Comparison of ENCODE assay signal across 10 cellular contexts in the genomic region with DNA sequence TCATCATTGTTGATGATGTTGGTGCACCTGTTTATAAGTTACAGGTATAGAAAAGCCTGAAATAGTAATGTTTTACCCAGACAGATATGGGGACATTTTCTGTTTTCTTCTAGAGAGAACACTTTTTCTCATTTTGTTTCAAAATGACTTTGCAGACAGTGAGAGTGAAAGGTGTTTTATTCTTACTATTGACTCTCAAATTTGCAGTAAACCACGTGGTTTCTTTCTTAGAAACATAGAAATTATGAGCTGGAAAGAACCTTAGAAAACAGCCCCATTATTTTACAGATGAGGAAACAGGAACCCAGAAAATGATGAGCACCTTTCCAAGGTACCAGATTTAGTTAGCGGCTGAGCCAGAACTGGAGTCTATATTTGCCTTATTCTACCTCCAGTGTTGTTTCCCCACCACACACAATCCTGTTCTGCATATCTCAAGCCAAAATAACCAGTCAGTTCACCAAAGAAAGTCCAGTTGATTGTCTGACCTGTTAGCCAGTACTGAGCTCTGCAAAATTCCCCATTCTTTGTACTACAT.
DNase-seq lines count a peak whose midpoint lies in the region; ATAC-seq and TF ChIP-seq lines count a peak whose summit lies in the region.
"Had no signal": no experiment of that assay in that cellular context is flagged by ENCODE, and none has a peak within 500 bp of the region (broad histone marks: within the 10 kb centered on the region; RNA-seq: fewer than 3 reads in every experiment).

No MANE protein-coding gene starts in this region.

- ATAC-seq in activated CD4-positive, alpha-beta T cell treated with anti-CD3 and anti-CD28 coated beads for 36 hours: peak; percentile 90
- peak; percentile 95 for ATAC-seq in GM21447 (IDR thresholded peaks at IDR 0.05; ENCODE audit: unreplicated experiment)
- peak; percentile 79 for ATAC-seq in HG03097 (IDR thresholded peaks at IDR 0.05; ENCODE audit: low FRiP score, unreplicated experiment)
- peak; percentile 60 for ATAC-seq in activated naive CD8-positive, alpha-beta T cell treated with anti-CD3 and anti-CD28 coated beads, Interleukin-2, amount 10 ng/mL, durations not matched to agents 7 days and 5 days (ENCODE audit: low read depth)

- TF ChIP-seq CTCF in endothelial cell (IDR thresholded peaks at IDR 0.05; ENCODE audit: unreplicated experiment) (no peak), brain microvascular endothelial cell (IDR thresholded peaks at IDR 0.05; ENCODE audit: low read depth, low read length, missing control alignments) (no peak)

- in situ Hi-C loops in brain microvascular endothelial cell (cut with HindIII; ENCODE audit: low pct_ligation_motif_present, low sequenced_read_pairs): no loop called here

- CTCF ChIA-PET in activated CD4-positive, alpha-beta T cell treated with anti-CD3 and anti-CD28 coated beads for 36 hours (lab: Charles Lee): interaction anchor here (0.9 to 1.7 kb wide), 4 partner anchors 8 to 21 kb away, joined by 3 to 11 read pairs (median 5); no protein-coding TSS in a partner anchor

- H3K4me1 Mint-ChIP-seq in activated CD4-positive, alpha-beta T cell treated with anti-CD3 and anti-CD28 coated beads for 36 hours: peaks cover 40% of the 10 kb centered on the region
- peaks cover 32% of the 10 kb centered on the region for H3K4me1 Mint-ChIP-seq in activated naive CD8-positive, alpha-beta T cell treated with anti-CD3 and anti-CD28 coated beads, Interleukin-2, amount 10 ng/mL, durations not matched to agents 7 days and 5 days
- H3K4me1 Mint-ChIP-seq in endothelial cell (ENCODE audit: unreplicated experiment): peaks cover 4% of the 10 kb centered on the region

- H3K4me3 ChIP-seq in brain microvascular endothelial cell (ENCODE audit: low read depth, low read length): no peak overlapping the region
- H3K4me3 ChIP-seq: dorsolateral prefrontal cortex, suprapubic skin had no signal

- POLR2A ChIA-PET in activated CD4-positive, alpha-beta T cell treated with anti-CD3 and anti-CD28 coated beads for 36 hours (lab: Charles Lee): interaction anchor here (0.6 to 1.0 kb wide), 2 partner anchors 243 to 252 kb away, joined by 3 read pairs; no protein-coding TSS in a partner anchor
- POLR2A ChIA-PET in activated naive CD8-positive, alpha-beta T cell treated with anti-CD3 and anti-CD28 coated beads, Interleukin-2, amount 10 ng/mL, durations not matched to agents 7 days and 5 days (lab: Charles Lee): interaction anchor here (1.2 kb wide), 1 partner anchor 139 kb away, joined by 3 read pairs; the partner anchor contains the start of gene AHR

- H3K27ac ChIP-seq in brain microvascular endothelial cell: no peak overlapping the region
- H3K27ac ChIP-seq: dorsolateral prefrontal cortex, suprapubic skin had no signal

- H3K9me3 Mint-ChIP-seq in activated CD4-positive, alpha-beta T cell treated with anti-CD3 and anti-CD28 coated beads for 36 hours (ENCODE audit: low read depth): peaks cover 11% of the 10 kb centered on the region
- peaks cover 18% of the 10 kb centered on the region for H3K9me3 Mint-ChIP-seq in activated naive CD8-positive, alpha-beta T cell treated with anti-CD3 and anti-CD28 coated beads, Interleukin-2, amount 10 ng/mL, durations not matched to agents 7 days and 5 days
- H3K9me3 Mint-ChIP-seq in endothelial cell (ENCODE audit: unreplicated experiment): no peaks in the 10 kb centered on the region

- no peaks in the 10 kb centered on the region for H3K36me3 ChIP-seq in brain microvascular endothelial cell (replicated peaks)
- H3K36me3 ChIP-seq: suprapubic skin had no signal

- intact Hi-C loops in activated CD4-positive, alpha-beta T cell treated with anti-CD3 and anti-CD28 coated beads for 36 hours (cut with DNase I, micrococcal nuclease): loop anchor here (1.0 to 10.0 kb wide), 8 partner anchors 8 to 775 kb away; partner anchors contain the start of genes ANKMY2 (in 1 of the 2) and BZW2 (in 1 of the 2)

- H3K27me3 Mint-ChIP-seq in activated CD4-positive, alpha-beta T cell treated with anti-CD3 and anti-CD28 coated beads for 36 hours: peaks cover 4% of the 10 kb centered on the region
- H3K27me3 Mint-ChIP-seq in activated naive CD8-positive, alpha-beta T cell treated with anti-CD3 and anti-CD28 coated beads, Interleukin-2, amount 10 ng/mL, durations not matched to agents 7 days and 5 days: no peaks in the 10 kb centered on the region
- no peaks in the 10 kb centered on the region for H3K27me3 Mint-ChIP-seq in endothelial cell (ENCODE audit: unreplicated experiment)

- peak overlapping the region; percentile 0 for H3K4me3 Mint-ChIP-seq in activated CD4-positive, alpha-beta T cell treated with anti-CD3 and anti-CD28 coated beads for 36 hours
- peak overlapping the region; percentile 25 for H3K4me3 Mint-ChIP-seq in activated naive CD8-positive, alpha-beta T cell treated with anti-CD3 and anti-CD28 coated beads, Interleukin-2, amount 10 ng/mL, durations not matched to agents 7 days and 5 days
- H3K4me3 Mint-ChIP-seq in endothelial cell (ENCODE audit: unreplicated experiment): no peak overlapping the region

- H3K27me3 ChIP-seq in brain microvascular endothelial cell (replicated peaks): no peaks in the 10 kb centered on the region
- H3K27me3 ChIP-seq: dorsolateral prefrontal cortex, suprapubic skin had no signal

- DNase-seq in activated CD4-positive, alpha-beta T cell treated with anti-CD3 and anti-CD28 coated beads for 36 hours: peak; percentile 24
- DNase-seq in activated CD4-positive, alpha-beta T cell treated with anti-CD3 and anti-CD28 coated beads for 48 hours: no peak
- DNase-seq in activated naive CD8-positive, alpha-beta T cell treated with anti-CD3 and anti-CD28 coated beads, Interleukin-2, amount 10 ng/mL, durations not matched to agents 7 days and 5 days: no peak
- DNase-seq in DMS153 treated with DMSO at 0.1 percent for 48 hours (lab: John Stamatoyannopoulos, UW; ENCODE audit: unreplicated experiment) (no peak), endothelial cell (ENCODE audit: low spot score) (no peak), brain microvascular endothelial cell (no peak)
- DNase-seq: dorsolateral prefrontal cortex had no signal

- peak overlapping the region; percentile 55 for H3K27ac Mint-ChIP-seq in activated CD4-positive, alpha-beta T cell treated with anti-CD3 and anti-CD28 coated beads for 36 hours
- H3K27ac Mint-ChIP-seq in activated naive CD8-positive, alpha-beta T cell treated with anti-CD3 and anti-CD28 coated beads, Interleukin-2, amount 10 ng/mL, durations not matched to agents 7 days and 5 days: peak overlapping the region; percentile 58
- no peak overlapping the region for H3K27ac Mint-ChIP-seq in endothelial cell (ENCODE audit: unreplicated experiment)

- peaks cover 10% of the 10 kb centered on the region for H3K36me3 Mint-ChIP-seq in activated CD4-positive, alpha-beta T cell treated with anti-CD3 and anti-CD28 coated beads for 36 hours (ENCODE audit: low read depth)
- H3K36me3 Mint-ChIP-seq in activated naive CD8-positive, alpha-beta T cell treated with anti-CD3 and anti-CD28 coated beads, Interleukin-2, amount 10 ng/mL, durations not matched to agents 7 days and 5 days: peaks cover 43% of the 10 kb centered on the region
- no peaks in the 10 kb centered on the region for H3K36me3 Mint-ChIP-seq in endothelial cell (ENCODE audit: low read depth, unreplicated experiment)
